ENCODE assay signal across 8 cellular contexts in genomic region chr14:72024043-72024407, GRCh38.
DNase-seq lines count a peak whose midpoint lies in the region; ATAC-seq, FAIRE-seq and TF ChIP-seq lines count a peak whose summit lies in the region.

No MANE protein-coding gene starts in this region.

- DNase-seq in Caco-2 (peak in 1 of 2 experiments; percentile 13), HTR-8/SVneo (ENCODE audit: insufficient read length, low spot score) (no peak), SKM-1 (lab: John Stamatoyannopoulos, UW; ENCODE audit: unreplicated experiment) (peak; percentile 30), memory B cell (ENCODE audit: low spot score in 2 of 2) (peak in 1 of 2 donors; percentile 11), upper lobe of left lung (peak in 1 of 2 donors; percentile 21), NCI-H2081 treated with DMSO at 0.1 percent for 48 hours (lab: John Stamatoyannopoulos, UW) (no peak)

- TF ChIP-seq POLR2A in upper lobe of left lung (IDR thresholded peaks at IDR 0.05), result no peak

- no peak overlapping the region for H3K27ac Mint-ChIP-seq in Caco-2 (ENCODE audit: unreplicated experiment)
- H3K27ac Mint-ChIP-seq in brain, result no peak overlapping the region
- no peak overlapping the region for H3K27ac Mint-ChIP-seq in memory B cell

- peak; percentile 19 to 50 for TF ChIP-seq CTCF in Caco-2 (IDR thresholded peaks at IDR 0.05; ENCODE audit: insufficient read depth in 1 of 2, low read depth in 1 of 2, low read length in 1 of 2, severe bottlenecking in 1 of 2, unreplicated experiment in 1 of 2)
- TF ChIP-seq CTCF in brain (conservative IDR thresholded peaks at IDR 0.05), result peak; percentile 53 to 69
- TF ChIP-seq CTCF in upper lobe of left lung (IDR thresholded peaks at IDR 0.05), result peak in 5 of 6 experiments; percentile 13 to 58 (median 42)

- FAIRE-seq in HTR-8/SVneo (lab: Jason Lieb, UNC), result peak; percentile 66

- no peak overlapping the region for H3K4me3 Mint-ChIP-seq in Caco-2 (ENCODE audit: unreplicated experiment)
- no peak overlapping the region for H3K4me3 Mint-ChIP-seq in brain
- no peak overlapping the region for H3K4me3 Mint-ChIP-seq in memory B cell

- H3K4me1 Mint-ChIP-seq in Caco-2 (ENCODE audit: low read depth, unreplicated experiment), result no peaks in the 10 kb centered on the region
- peaks cover 10% of the 10 kb centered on the region for H3K4me1 Mint-ChIP-seq in brain
- no peaks in the 10 kb centered on the region for H3K4me1 Mint-ChIP-seq in memory B cell

- H3K36me3 ChIP-seq in Caco-2 (ENCODE audit: control insufficient read depth, insufficient read depth, low read length) (no peaks in the 10 kb centered on the region), upper lobe of left lung (no peaks in the 10 kb centered on the region)

- H3K27me3 ChIP-seq in Caco-2 (replicated peaks; ENCODE audit: control insufficient read depth, insufficient read depth, low read length) (no peaks in the 10 kb centered on the region), upper lobe of left lung (no peaks in the 10 kb centered on the region)

- no peak overlapping the region for H3K4me3 ChIP-seq in Caco-2 (ENCODE audit: low read depth, low read length)
- H3K4me3 ChIP-seq in upper lobe of left lung, result no peak overlapping the region

- peak; percentile 34 for ATAC-seq in memory B cell (ENCODE audit: low read depth)
- ATAC-seq in upper lobe of left lung (ENCODE audit: low FRiP score in 2 of 2), result peak in 1 of 2 donors; percentile 32
- ATAC-seq in HG03025 (IDR thresholded peaks at IDR 0.05; ENCODE audit: low FRiP score, unreplicated experiment), result no peak

- TF ChIP-seq EP300 in upper lobe of left lung (IDR thresholded peaks at IDR 0.05), result no peak

- H3K27me3 Mint-ChIP-seq in Caco-2 (ENCODE audit: insufficient read depth, unreplicated experiment) (peaks cover 15% of the 10 kb centered on the region), brain (peaks cover 2% of the 10 kb centered on the region), memory B cell (peaks cover 15% of the 10 kb centered on the region)

- no peaks in the 10 kb centered on the region for H3K36me3 Mint-ChIP-seq in Caco-2 (ENCODE audit: insufficient read depth, unreplicated experiment)
- no peaks in the 10 kb centered on the region for H3K36me3 Mint-ChIP-seq in brain
- no peaks in the 10 kb centered on the region for H3K36me3 Mint-ChIP-seq in memory B cell

- BruUV-seq in Caco-2 (replicated peaks; lab: Mats Ljungman, UMichigan), result no TSS peak

- H3K9me3 Mint-ChIP-seq in Caco-2 (ENCODE audit: unreplicated experiment), result no peaks in the 10 kb centered on the region
- H3K9me3 Mint-ChIP-seq in brain, result peaks cover 0 to 4% (median 0%) of the 10 kb centered on the region in 5 experiments
- H3K9me3 Mint-ChIP-seq in memory B cell, result no peaks in the 10 kb centered on the region

- 29 to 38% methylated on average over 5 to 6 of the region's 6 CpGs for WGBS in upper lobe of left lung, 2 donors

- H3K27ac ChIP-seq in upper lobe of left lung, result no peak overlapping the region

- CTCF ChIA-PET in Caco-2 (lab: Charles Lee), result interaction anchor here (0.6 kb wide), 1 partner anchor 1773 kb away, joined by 12 read pairs; no protein-coding TSS in a partner anchor

- intact Hi-C loops in Caco-2 (cut with micrococcal nuclease; ENCODE audit: unreplicated experiment), result loop anchor here (5.0 kb wide), 2 partner anchors 53 to 268 kb away; no protein-coding TSS in a partner anchor

- POLR2A ChIA-PET in Caco-2 (lab: Charles Lee), result no interaction called here

- H3K9me3 ChIP-seq in Caco-2, result no peaks in the 10 kb centered on the region
- no peaks in the 10 kb centered on the region for H3K9me3 ChIP-seq in upper lobe of left lung

- no peaks in the 10 kb centered on the region for H3K4me1 ChIP-seq in Caco-2
- H3K4me1 ChIP-seq in upper lobe of left lung, result peaks cover 0 to 6% (median 0%) of the 10 kb centered on the region in 4 donors
